Comparison of ENCODE assay signal across 27 cellular contexts in genomic region chr19:513368-514165, GRCh38. TPM values are rescaled to one million over a fixed set of nuclear protein-coding genes. Genes with fewer than 3 reads are reported as not detected.
DNase-seq lines count a peak whose midpoint lies in the region; ATAC-seq and TF ChIP-seq lines count a peak whose summit lies in the region.
"Had no signal": no experiment of that assay in that cellular context is flagged by ENCODE, and none has a peak within 500 bp of the region (broad histone marks: within the 10 kb centered on the region; RNA-seq: fewer than 3 reads in every experiment).

No MANE protein-coding gene starts in this region.

- 92% methylated on average over 10 of the region's 10 CpGs for WGBS in mesenchymal stem cell

- no peaks in the 10 kb centered on the region for H3K27me3 ChIP-seq in BLaER1
- no peaks in the 10 kb centered on the region for H3K27me3 ChIP-seq in mesenchymal stem cell (ENCODE audit: control insufficient read depth in 1 of 2, insufficient read depth in 1 of 2, low read length in 2 of 2)
- H3K27me3 ChIP-seq: esophagus squamous epithelium had no signal

- H2BK5ac ChIP-seq in mesenchymal stem cell (ENCODE audit: low read depth, low read length, poor library complexity, severe bottlenecking) = no peak overlapping the region

- no peak overlapping the region for H3K14ac ChIP-seq in mesenchymal stem cell (ENCODE audit: low read length in 2 of 2)

- H3K4me3 Mint-ChIP-seq in T-helper 17 cell = no peak overlapping the region
- H3K4me3 Mint-ChIP-seq: activated naive CD4-positive, alpha-beta T cell treated with anti-CD3 and anti-CD28 coated beads, Interleukin-2, amount 10 ng/mL, durations not matched to agents 7 days and 5 days; CD14-positive monocyte had no signal

- no peaks in the 10 kb centered on the region for H3K9me3 ChIP-seq in BLaER1
- no peaks in the 10 kb centered on the region for H3K9me3 ChIP-seq in T-helper 17 cell (ENCODE audit: control insufficient read depth, low read length, poor library complexity, severe bottlenecking)
- no peaks in the 10 kb centered on the region for H3K9me3 ChIP-seq in mesenchymal stem cell (ENCODE audit: control insufficient read depth, low read length)
- H3K9me3 ChIP-seq: esophagus squamous epithelium had no signal

- H3K4me1 ChIP-seq in BLaER1 (peaks cover 62% of the 10 kb centered on the region), mesenchymal stem cell (ENCODE audit: control insufficient read depth, insufficient read depth, low read depth, low read length) (peaks cover 37% of the 10 kb centered on the region)

- H2BK12ac ChIP-seq in mesenchymal stem cell (ENCODE audit: low read length in 2 of 2) = no peak overlapping the region

- DNase-seq in T-helper 17 cell = no peak
- DNase-seq in mesenchymal stem cell = no peak
- no peak for DNase-seq in T-helper 2 cell
- DNase-seq in iPS-NIHi11 (ENCODE audit: low spot score) = no peak
- DNase-seq in GM13977 (ENCODE audit: low spot score) = no peak
- DNase-seq: ACHN; activated CD4-positive, CD25-positive, alpha-beta regulatory T cell; activated naive CD4-positive, alpha-beta T cell treated with anti-CD3 and anti-CD28 coated beads, Interleukin-2, amount 10 ng/mL, durations not matched to agents 7 days and 5 days; activated T-cell treated with anti-CD3 and anti-CD28 coated beads, Interleukin-2, amount 50 U/mL, for 48 hours; aorta; effector CD8-positive, alpha-beta T cell; esophagus squamous epithelium; GOT3; left colon; mesendoderm; naive B cell; NCI-H2171 treated with DMSO at 0.1 percent for 48 hours; NCI-H526 treated with DMSO at 0.1 percent for 48 hours; RPMI8226; T1000 had no signal

- peak overlapping the region; percentile 46 for H4K91ac ChIP-seq in mesenchymal stem cell (ENCODE audit: low read length)

- no peak for ATAC-seq in T-helper 17 cell
- ATAC-seq: left colon, sciatic nerve had no signal

- no peaks in the 10 kb centered on the region for H3K27me3 Mint-ChIP-seq in T-helper 17 cell
- H3K27me3 Mint-ChIP-seq: IgD-negative memory B cell, naive B cell had no signal

- H4K8ac ChIP-seq in mesenchymal stem cell (ENCODE audit: low read length) = no peak overlapping the region

- H3K4me1 Mint-ChIP-seq in T-helper 17 cell = peaks cover 30% of the 10 kb centered on the region

- H2BK120ac ChIP-seq in mesenchymal stem cell (ENCODE audit: low read depth, low read length) = no peak overlapping the region

- H2BK15ac ChIP-seq in mesenchymal stem cell (ENCODE audit: low read depth, poor library complexity, severe bottlenecking) = no peak overlapping the region

- no peak overlapping the region for H3K18ac ChIP-seq in mesenchymal stem cell (ENCODE audit: low read depth in 1 of 2, low read length in 2 of 2)

- H3K4ac ChIP-seq in mesenchymal stem cell (ENCODE audit: low read depth in 1 of 2, low read length in 2 of 2) = no peak overlapping the region

- no peaks in the 10 kb centered on the region for H3K36me3 Mint-ChIP-seq in T-helper 17 cell (ENCODE audit: low read depth)
- H3K36me3 Mint-ChIP-seq: naive B cell had no signal

- H3K9ac ChIP-seq in BLaER1 = peak overlapping the region; percentile 58; the same call in 1 of the 2 replicates
- H3K9ac ChIP-seq in mesenchymal stem cell (ENCODE audit: low read length) = no peak overlapping the region

- H3K4me2 ChIP-seq in BLaER1 (peak overlapping the region; percentile 93), mesenchymal stem cell (ENCODE audit: low read length, poor library complexity, severe bottlenecking) (no peak overlapping the region)

- no peak for TF ChIP-seq CTCF in GM13977 (IDR thresholded peaks at IDR 0.05; ENCODE audit: extremely low read depth, insufficient read depth, missing control alignments)

- H3K27ac ChIP-seq in BLaER1 = peak overlapping the region; percentile 62
- H3K27ac ChIP-seq in mesenchymal stem cell (ENCODE audit: low read length, poor library complexity, severe bottlenecking) = no peak overlapping the region
- H3K27ac ChIP-seq: esophagus squamous epithelium, SK-N-MC had no signal

- H3K27ac Mint-ChIP-seq in T-helper 17 cell = peak overlapping the region; percentile 99

- H3K79me1 ChIP-seq in mesenchymal stem cell (replicated peaks; ENCODE audit: low read length, poor library complexity, severe bottlenecking) = peaks cover 22% of the 10 kb centered on the region

- H3K36me3 ChIP-seq in BLaER1 (peaks cover 30% of the 10 kb centered on the region), mesenchymal stem cell (ENCODE audit: control insufficient read depth in 1 of 2, insufficient read depth in 2 of 2, low read depth in 1 of 2, low read length in 2 of 2) (peaks cover 14 to 37% of the 10 kb centered on the region in 2 experiments)

- H2AFZ ChIP-seq in mesenchymal stem cell (ENCODE audit: low read depth, low read length) = no peak overlapping the region

- H4K20me1 ChIP-seq in BLaER1 = peaks cover 26% of the 10 kb centered on the region

- no peak overlapping the region for H3K23ac ChIP-seq in mesenchymal stem cell (ENCODE audit: low read length in 2 of 2)

- no peak overlapping the region for H3K4me3 ChIP-seq in BLaER1
- no peak overlapping the region for H3K4me3 ChIP-seq in mesenchymal stem cell (ENCODE audit: insufficient read depth in 1 of 2, low read depth in 1 of 2, low read length in 2 of 2)
- H3K4me3 ChIP-seq: esophagus squamous epithelium, SK-N-MC had no signal

- in situ Hi-C loops in GM13977 (cut with MboI; ENCODE audit: low pct_unique_long_range_greater_than_20kb, low sequenced_read_pairs, unreplicated experiment) = no loop called here

- H2AK5ac ChIP-seq in mesenchymal stem cell (ENCODE audit: low read length, severe bottlenecking) = no peak overlapping the region

RNA-seq across cellular contexts. Expression of gene TPGS1, which starts 6.3 kb away (rescaled TPM):
- 10 to 100 TPM; 24.3 to 24.8 TPM for total RNA-seq in T-helper 17 cell
- polyA plus RNA-seq in mesenchymal stem cell (2013, experiment 1 of 2) = 10.3 TPM
- 9.3 TPM for polyA plus RNA-seq in mesenchymal stem cell (2013, experiment 2 of 2)

RNA-seq across cellular contexts. Expression of gene MADCAM1, which starts 17.3 kb away (rescaled TPM):
- under 1 TPM; 0.15 to 0.31 TPM for total RNA-seq in T-helper 17 cell
- 0.29 TPM for polyA plus RNA-seq in mesenchymal stem cell (2013, experiment 1 of 2)
- 0.23 TPM for polyA plus RNA-seq in mesenchymal stem cell (2013, experiment 2 of 2)
- polyA plus RNA-seq: CD14-positive monocyte had no signal

RNA-seq across cellular contexts. Expression of gene CDC34, which starts 18.0 kb away (rescaled TPM):
- total RNA-seq in T-helper 17 cell = 10 to 100 TPM; 36.2 to 42.0 TPM
- polyA plus RNA-seq in mesenchymal stem cell (2013, experiment 1 of 2) = 82.8 TPM
- 82.0 TPM for polyA plus RNA-seq in mesenchymal stem cell (2013, experiment 2 of 2)

RNA-seq across cellular contexts. Expression of gene GZMM, which starts 30.3 kb away (rescaled TPM):
- 10 to 100 TPM; 43.8 to 45.6 TPM for total RNA-seq in T-helper 17 cell
- polyA plus RNA-seq in mesenchymal stem cell (2013, experiment 1 of 2) = not detected
- 0.07 TPM for polyA plus RNA-seq in mesenchymal stem cell (2013, experiment 2 of 2)
- total RNA-seq: chondrocyte, MCF 10A had no signal

RNA-seq across cellular contexts. Expression of gene SHC2, which starts 52.7 kb away (rescaled TPM):
- total RNA-seq in T-helper 17 cell = not detected
- polyA plus RNA-seq in mesenchymal stem cell (2013, experiment 1 of 2) = 23.8 TPM
- polyA plus RNA-seq in mesenchymal stem cell (2013, experiment 2 of 2) = 24.7 TPM
- polyA plus RNA-seq: CD14-positive monocyte, IgD-negative memory B cell had no signal
